In genomic region chr19:34555447-34555846, GRCh38 we compare ENCODE assay signal across 1 cellular context.
TF ChIP-seq lines count a peak whose summit lies in the region.

No MANE protein-coding gene starts in this region.

TF ChIP-seq in GM12878, 131 proteins besides CTCF, POLR2A, EP300 and RAD21 (continued from another document):
- TF ChIP-seq E2F8 (IDR thresholded peaks at IDR 0.05; ENCODE audit: low read depth, partially characterized antibody) (no peak), HDGF (IDR thresholded peaks at IDR 0.05) (no peak), ZBED1 (IDR thresholded peaks at IDR 0.05; ENCODE audit: borderline replicate concordance) (no peak), KDM1A (IDR thresholded peaks at IDR 0.05; ENCODE audit: borderline replicate concordance) (no peak), ZBTB11 (CRISPR knock-in tag; IDR thresholded peaks at IDR 0.05) (no peak)
